In the genomic region with DNA sequence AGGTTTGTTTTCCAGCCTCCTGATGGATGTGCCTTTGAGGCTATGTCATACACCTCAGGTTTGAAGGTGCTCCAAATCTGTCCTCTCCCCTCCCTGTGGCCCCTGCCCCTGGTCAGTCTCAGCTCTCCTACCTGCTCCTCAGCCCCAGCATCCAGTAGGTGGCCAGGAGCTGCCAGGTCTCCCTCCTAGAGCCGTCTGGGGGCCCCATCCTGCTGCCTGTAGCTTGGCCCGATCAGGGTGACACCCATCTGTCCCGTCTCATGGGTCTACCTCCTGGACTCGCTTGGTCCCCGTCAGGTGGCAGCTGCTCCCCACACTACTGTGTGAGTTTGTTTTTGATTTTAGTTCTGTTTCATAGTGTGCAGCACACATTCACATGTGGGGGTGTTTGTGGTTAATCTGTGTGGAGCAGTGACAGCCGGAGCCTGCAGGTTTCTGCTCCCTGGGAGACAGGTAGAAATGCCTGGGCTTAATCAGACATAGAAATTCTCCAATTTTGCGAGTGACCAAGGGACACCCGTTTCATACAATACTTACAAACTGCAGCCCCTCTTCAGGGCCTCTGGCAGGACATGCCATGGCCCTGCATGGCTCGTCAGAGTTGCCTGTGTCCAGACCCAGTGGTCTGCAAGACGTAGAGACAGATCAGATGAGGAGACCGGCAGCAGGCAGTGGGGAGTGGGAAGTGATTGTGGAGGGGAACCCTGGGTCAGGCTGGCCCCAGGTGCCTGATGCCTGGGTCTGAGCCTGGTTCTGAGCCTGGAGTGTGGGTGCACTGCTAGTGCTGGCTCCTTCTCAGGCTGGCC, we compare ENCODE assay signal across 16 cellular contexts. TPM values are rescaled to one million over a fixed set of nuclear protein-coding genes. Genes with fewer than 3 reads are reported as not detected.
DNase-seq lines count a peak whose midpoint lies in the region; ATAC-seq and TF ChIP-seq lines count a peak whose summit lies in the region.
"Had no signal": no experiment of that assay in that cellular context is flagged by ENCODE, and none has a peak within 500 bp of the region (broad histone marks: within the 10 kb centered on the region; RNA-seq: fewer than 3 reads in every experiment).

No MANE protein-coding gene starts in this region.

- H3K18ac ChIP-seq in H9 (ENCODE audit: insufficient read length, low read depth, low read length): no peak overlapping the region

- H2BK120ac ChIP-seq in H9 (ENCODE audit: low read depth, low read length, poor library complexity, severe bottlenecking): no peak overlapping the region

- no peak overlapping the region for H4K5ac ChIP-seq in H9 (ENCODE audit: insufficient read length, low read depth, low read length)

- no peak overlapping the region for H4K91ac ChIP-seq in H9 (ENCODE audit: insufficient read length, low read depth, low read length)

- H3T11ph ChIP-seq in H9 (ENCODE audit: low read length): no peak overlapping the region

- H3K14ac ChIP-seq in H9 (ENCODE audit: insufficient read depth, low read length): no peak overlapping the region

- H2AK5ac ChIP-seq in H9 (ENCODE audit: insufficient read length, low read length): no peak overlapping the region

- no peak overlapping the region for H2AFZ ChIP-seq in H9 (ENCODE audit: low read length)
- H2AFZ ChIP-seq: GM23338 had no signal

- H3K4me1 ChIP-seq in H9 (ENCODE audit: insufficient read depth, low read length): no peaks in the 10 kb centered on the region

- peak; percentile 23 for DNase-seq in H9
- peak; percentile 6 for DNase-seq in activated CD4-positive, alpha-beta memory T cell treated with anti-CD3 and anti-CD28 coated beads for 36 hours
- peak; percentile 26 for DNase-seq in left lobe of liver (ENCODE audit: low spot score)
- peak; percentile 3 for DNase-seq in progenitor cell of endocrine pancreas (ENCODE audit: low spot score, unreplicated experiment)
- DNase-seq in SIG-M5 treated with dmso at 0.1 percent for 504 hours (lab: John Stamatoyannopoulos, UW; ENCODE audit: unreplicated experiment): no peak
- DNase-seq in NCI-H1092 treated with DMSO at 0.1 percent for 48 hours (lab: John Stamatoyannopoulos, UW): no peak
- DNase-seq: KBM-7, NCI-H1694, NCI-H446, NCI-H748 treated with DMSO at 0.1 percent for 48 hours, SHP77 had no signal

- no peak for ATAC-seq in left lobe of liver
- no peak for ATAC-seq in HG02623 (IDR thresholded peaks at IDR 0.05; ENCODE audit: unreplicated experiment)
- ATAC-seq in GM21723 (IDR thresholded peaks at IDR 0.05; ENCODE audit: unreplicated experiment): no peak
- ATAC-seq: CD8-positive, alpha-beta T cell; Panc1 had no signal

- no peaks in the 10 kb centered on the region for H3K9me3 ChIP-seq in H9 (ENCODE audit: control insufficient read depth, low read depth, low read length)

- H3K9me3 Mint-ChIP-seq in H9 (no peaks in the 10 kb centered on the region), progenitor cell of endocrine pancreas (ENCODE audit: low read depth) (no peaks in the 10 kb centered on the region)
- no peaks in the 10 kb centered on the region for H3K9me3 Mint-ChIP-seq in activated CD4-positive, alpha-beta memory T cell treated with anti-CD3 and anti-CD28 coated beads for 36 hours
- H3K9me3 Mint-ChIP-seq: CD8-positive, alpha-beta T cell; GM23338 had no signal

- intact Hi-C loops in activated CD4-positive, alpha-beta memory T cell treated with anti-CD3 and anti-CD28 coated beads for 36 hours (cut with micrococcal nuclease): no loop called here

- TF ChIP-seq CTCF in H9 (conservative IDR thresholded peaks at IDR 0.05) (no peak), progenitor cell of endocrine pancreas (IDR thresholded peaks at IDR 0.05; ENCODE audit: unreplicated experiment) (no peak)

- H2BK20ac ChIP-seq in H9 (ENCODE audit: low read depth, low read length, poor library complexity, severe bottlenecking): no peak overlapping the region

- H3K27me3 Mint-ChIP-seq in H9 (ENCODE audit: low read depth) (no peaks in the 10 kb centered on the region), progenitor cell of endocrine pancreas (no peaks in the 10 kb centered on the region)
- H3K27me3 Mint-ChIP-seq in activated CD4-positive, alpha-beta memory T cell treated with anti-CD3 and anti-CD28 coated beads for 36 hours: no peaks in the 10 kb centered on the region

- H3K4me1 Mint-ChIP-seq in H9 (peaks cover 13% of the 10 kb centered on the region in 2 experiments), progenitor cell of endocrine pancreas (ENCODE audit: low read depth) (no peaks in the 10 kb centered on the region)
- H3K4me1 Mint-ChIP-seq in activated CD4-positive, alpha-beta memory T cell treated with anti-CD3 and anti-CD28 coated beads for 36 hours (ENCODE audit: low read depth): no peaks in the 10 kb centered on the region

- H3K27ac Mint-ChIP-seq in H9: 0 out of 7 replicates have a peak overlapping the region, but pooled peaks of 1 of the 3 experiments have one; percentile 68
- no peak overlapping the region for H3K27ac Mint-ChIP-seq in activated CD4-positive, alpha-beta memory T cell treated with anti-CD3 and anti-CD28 coated beads for 36 hours
- no peak overlapping the region for H3K27ac Mint-ChIP-seq in progenitor cell of endocrine pancreas
- H3K27ac Mint-ChIP-seq: CD8-positive, alpha-beta T cell had no signal

- H3K23ac ChIP-seq in H9 (ENCODE audit: insufficient read length, low read depth, low read length): no peak overlapping the region

- H3K4me2 ChIP-seq in H9 (ENCODE audit: insufficient read depth, insufficient read length, low read length): no peak overlapping the region
- H3K4me2 ChIP-seq: GM23338 had no signal

- H3K9ac ChIP-seq in H9 (ENCODE audit: extremely low read depth, insufficient read length, low read length): no peak overlapping the region

- no peaks in the 10 kb centered on the region for H3K79me1 ChIP-seq in H9 (ENCODE audit: insufficient read depth, low read depth, low read length, poor library complexity, severe bottlenecking)

- WGBS in H9 (ENCODE audit: extremely low coverage, insufficient read length, low lambda C conversion rate): no CpG with 5 or more reads among the region's 11 CpGs

- no peak overlapping the region for H2BK12ac ChIP-seq in H9 (ENCODE audit: insufficient read length, low read depth, low read length)

- H3K79me2 ChIP-seq in H9 (ENCODE audit: insufficient read depth, low read length): peaks cover 2% of the 10 kb centered on the region; the same call in 1 of the 2 replicates

- no peak overlapping the region for H3K4me3 Mint-ChIP-seq in H9
- no peak overlapping the region for H3K4me3 Mint-ChIP-seq in activated CD4-positive, alpha-beta memory T cell treated with anti-CD3 and anti-CD28 coated beads for 36 hours
- no peak overlapping the region for H3K4me3 Mint-ChIP-seq in progenitor cell of endocrine pancreas (ENCODE audit: low read depth)
- H3K4me3 Mint-ChIP-seq: CD8-positive, alpha-beta T cell; GM23338 had no signal

- H3K23me2 ChIP-seq in H9 (ENCODE audit: insufficient read length, low read depth, low read length, poor library complexity, severe bottlenecking): no peaks in the 10 kb centered on the region

- peaks cover 0 to 2% (median 2%) of the 10 kb centered on the region in 3 experiments; a peak in 2 of 7 replicates for H3K36me3 Mint-ChIP-seq in H9 (ENCODE audit: insufficient read depth in 1 of 3, low read depth in 3 of 3)
- no peaks in the 10 kb centered on the region for H3K36me3 Mint-ChIP-seq in activated CD4-positive, alpha-beta memory T cell treated with anti-CD3 and anti-CD28 coated beads for 36 hours
- no peaks in the 10 kb centered on the region for H3K36me3 Mint-ChIP-seq in progenitor cell of endocrine pancreas (ENCODE audit: insufficient read depth)
- H3K36me3 Mint-ChIP-seq: CD8-positive, alpha-beta T cell had no signal

- no peaks in the 10 kb centered on the region for H4K20me1 ChIP-seq in H9 (ENCODE audit: control insufficient read depth, insufficient read depth, insufficient read length)

- H2BK5ac ChIP-seq in H9 (ENCODE audit: insufficient read length, low read length): no peak overlapping the region

- H4K8ac ChIP-seq in H9 (replicated peaks; ENCODE audit: insufficient read length, low read depth, low read length): no peak overlapping the region

- H2BK15ac ChIP-seq in H9 (ENCODE audit: low read depth, low read length): no peak overlapping the region

- CTCF ChIA-PET in activated CD4-positive, alpha-beta memory T cell treated with anti-CD3 and anti-CD28 coated beads for 36 hours (lab: Charles Lee): no interaction called here

- POLR2A ChIA-PET in activated CD4-positive, alpha-beta memory T cell treated with anti-CD3 and anti-CD28 coated beads for 36 hours (lab: Charles Lee): no interaction called here

- no peak overlapping the region for H3K4ac ChIP-seq in H9 (ENCODE audit: low read depth, low read length)

- no peak overlapping the region for H3K56ac ChIP-seq in H9 (ENCODE audit: insufficient read length, low read depth, low read length)

- no peaks in the 10 kb centered on the region for H3K27me3 ChIP-seq in H9 (ENCODE audit: insufficient read depth, low read length)

- no peak overlapping the region for H3K27ac ChIP-seq in H9 (ENCODE audit: insufficient read length, low read depth, low read length)

RNA-seq across cellular contexts. Expression of a gene that starts 17.1 kb away (rescaled TPM):
- total RNA-seq in H9 (2021) (18.7 and 21.6 TPM in 2 replicates), left lobe of liver (12.8 TPM), progenitor cell of endocrine pancreas (11.3 and 13.6 TPM in 2 replicates)
- under 1 TPM; 0.57 to 0.58 TPM for total RNA-seq in activated CD4-positive, alpha-beta memory T cell treated with anti-CD3 and anti-CD28 coated beads for 36 hours
- total RNA-seq: CD8-positive, alpha-beta T cell had no signal

Comparison
In these comparisons a context has a peak if more than half of its experiments do, and no peak if none do; other contexts are left out.
1. DNase-seq: peak in H9 (single experiment), activated CD4-positive, alpha-beta memory T cell treated with anti-CD3 and anti-CD28 coated beads for 36 hours (single experiment), left lobe of liver (single experiment) and progenitor cell of endocrine pancreas (single experiment); none in SIG-M5 treated with dmso at 0.1 percent for 504 hours (single experiment) and NCI-H1092 treated with DMSO at 0.1 percent for 48 hours (single experiment).